15 cellular contexts compared by ENCODE assay signal in the genomic region with DNA sequence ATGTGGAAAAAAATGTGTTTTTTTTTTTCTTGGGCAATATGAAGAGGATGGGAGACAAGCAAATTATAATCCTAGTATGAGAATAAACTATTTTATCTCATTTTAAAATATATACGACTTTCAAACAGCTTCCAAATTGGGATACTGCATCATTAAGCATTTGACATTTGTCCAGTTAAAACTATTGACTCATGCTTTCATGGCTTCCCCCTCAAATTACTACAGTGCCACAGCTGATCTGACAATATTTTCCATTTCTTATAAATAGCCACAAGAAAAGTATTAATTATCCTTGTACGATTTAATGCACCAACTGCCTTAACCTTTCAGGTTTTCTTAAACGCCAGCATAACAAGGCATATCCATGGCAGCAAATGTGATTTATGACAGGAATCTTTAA.
"Had no signal": no experiment of that assay in that cellular context is flagged by ENCODE, and none has a peak within 500 bp of the region (broad histone marks: within the 10 kb centered on the region; RNA-seq: fewer than 3 reads in every experiment).

No MANE protein-coding gene starts in this region.

- H3K9me3 ChIP-seq: mucosa of descending colon, spleen, tibial artery had no signal

- DNase-seq: activated CD4-positive, alpha-beta T cell treated with anti-CD3 and anti-CD28 coated beads, Interleukin-2, amount 10 ng/mL, durations not matched to agents 24 days and 14 days; activated CD8-positive, alpha-beta T cell treated with anti-CD3 and anti-CD28 coated beads, Interleukin-2, amount 10 ng/mL, durations not matched to agents 7 days and 5 days; activated naive CD4-positive, alpha-beta T cell treated with anti-CD3 and anti-CD28 coated beads for 36 hours; activated naive CD8-positive, alpha-beta T cell treated with anti-CD3 and anti-CD28 coated beads, Interleukin-2, amount 50 U/mL, for 24 hours; activated T-cell treated with anti-CD3 and anti-CD28 coated beads, Interleukin-2, amount 50 U/mL, for 4 hours; anterior cingulate cortex; effector CD8-positive, alpha-beta T cell; mucosa of descending colon; naive thymus-derived CD8-positive, alpha-beta T cell; spleen; stimulated activated naive CD4-positive, alpha-beta T cell; T1000; tibial artery had no signal

- H3K4me3 ChIP-seq: mucosa of descending colon, spleen, tibial artery had no signal

- H3K27me3 ChIP-seq: spleen, tibial artery had no signal

- H3K27ac ChIP-seq: spleen, tibial artery had no signal

- H3K36me3 ChIP-seq: spleen, tibial artery had no signal

- ATAC-seq: activated CD8-positive, alpha-beta T cell treated with anti-CD3 and anti-CD28 coated beads, Interleukin-2, amount 10 ng/mL, durations not matched to agents 7 days and 5 days; activated naive CD8-positive, alpha-beta T cell treated with anti-CD3 and anti-CD28 coated beads, Interleukin-2, amount 50 U/mL, for 24 hours; activated T-cell treated with anti-CD3 and anti-CD28 coated beads, Interleukin-2, amount 50 U/mL, for 4 hours; esophagus mucosa; mucosa of descending colon; naive thymus-derived CD8-positive, alpha-beta T cell; sciatic nerve had no signal

- H3K4me1 ChIP-seq: spleen had no signal
